ENCODE assay signal across 10 cellular contexts in genomic region chr12:75437564-75437963, GRCh38. TPM values are rescaled to one million over a fixed set of nuclear protein-coding genes. Genes with fewer than 3 reads are reported as not detected.
DNase-seq lines count a peak whose midpoint lies in the region; ATAC-seq and TF ChIP-seq lines count a peak whose summit lies in the region.
"Had no signal": no experiment of that assay in that cellular context is flagged by ENCODE, and none has a peak within 500 bp of the region (broad histone marks: within the 10 kb centered on the region; RNA-seq: fewer than 3 reads in every experiment).

No MANE protein-coding gene starts in this region.

- TF ChIP-seq CTCF in retinal pigment epithelial cell (conservative IDR thresholded peaks at IDR 0.05; ENCODE audit: low read depth, low read length) (peak; percentile 24), stomach (IDR thresholded peaks at IDR 0.05) (no peak)

- H3K27ac ChIP-seq in stomach = no peak overlapping the region
- H3K27ac ChIP-seq: skin epidermis had no signal

- H3K4me3 Mint-ChIP-seq in activated CD4-positive, alpha-beta T cell treated with anti-CD3 and anti-CD28 coated beads for 36 hours = no peak overlapping the region
- no peak overlapping the region for H3K4me3 Mint-ChIP-seq in activated T-helper 1 cell treated with anti-CD3 and anti-CD28 coated beads, Interleukin-12 subunit alpha, Interleukin-12 subunit beta, Interleukin-2, Interleukin-4 antibody, amounts not matched to agents 30 ng/mL and 10 ng/mL and 1 ng/mL, durations not matched to agents 14 hours and 24 hours and 36 hours

- TF ChIP-seq EP300 in stomach (IDR thresholded peaks at IDR 0.05) = no peak

- H3K9me3 Mint-ChIP-seq in activated CD4-positive, alpha-beta T cell treated with anti-CD3 and anti-CD28 coated beads for 36 hours (ENCODE audit: low read depth) = peaks cover 4% of the 10 kb centered on the region
- H3K9me3 Mint-ChIP-seq in activated T-helper 1 cell treated with anti-CD3 and anti-CD28 coated beads, Interleukin-12 subunit alpha, Interleukin-12 subunit beta, Interleukin-2, Interleukin-4 antibody, amounts not matched to agents 30 ng/mL and 10 ng/mL and 1 ng/mL, durations not matched to agents 14 hours and 24 hours and 36 hours = peaks cover 25% of the 10 kb centered on the region

- H3K27me3 ChIP-seq in stomach = no peaks in the 10 kb centered on the region

- no peaks in the 10 kb centered on the region for H3K4me1 ChIP-seq in stomach

- no peaks in the 10 kb centered on the region for H3K36me3 Mint-ChIP-seq in activated CD4-positive, alpha-beta T cell treated with anti-CD3 and anti-CD28 coated beads for 36 hours (ENCODE audit: low read depth)
- peaks cover 3% of the 10 kb centered on the region for H3K36me3 Mint-ChIP-seq in activated T-helper 1 cell treated with anti-CD3 and anti-CD28 coated beads, Interleukin-12 subunit alpha, Interleukin-12 subunit beta, Interleukin-2, Interleukin-4 antibody, amounts not matched to agents 30 ng/mL and 10 ng/mL and 1 ng/mL, durations not matched to agents 14 hours and 24 hours and 36 hours (ENCODE audit: low read depth)

- 53 to 69% (median 63%) methylated on average over 2 of the region's 2 CpGs for WGBS in stomach, 5 donors

- H3K27me3 Mint-ChIP-seq in activated CD4-positive, alpha-beta T cell treated with anti-CD3 and anti-CD28 coated beads for 36 hours = peaks cover 4% of the 10 kb centered on the region
- peaks cover 2% of the 10 kb centered on the region for H3K27me3 Mint-ChIP-seq in activated T-helper 1 cell treated with anti-CD3 and anti-CD28 coated beads, Interleukin-12 subunit alpha, Interleukin-12 subunit beta, Interleukin-2, Interleukin-4 antibody, amounts not matched to agents 30 ng/mL and 10 ng/mL and 1 ng/mL, durations not matched to agents 14 hours and 24 hours and 36 hours (ENCODE audit: insufficient read depth)

- ATAC-seq in activated CD4-positive, alpha-beta T cell treated with anti-CD3 and anti-CD28 coated beads for 36 hours = peak; percentile 72
- no peak for ATAC-seq in GM21737 (IDR thresholded peaks at IDR 0.05; ENCODE audit: unreplicated experiment)

- H3K4me1 Mint-ChIP-seq in activated CD4-positive, alpha-beta T cell treated with anti-CD3 and anti-CD28 coated beads for 36 hours = no peaks in the 10 kb centered on the region
- peaks cover 10% of the 10 kb centered on the region for H3K4me1 Mint-ChIP-seq in activated T-helper 1 cell treated with anti-CD3 and anti-CD28 coated beads, Interleukin-12 subunit alpha, Interleukin-12 subunit beta, Interleukin-2, Interleukin-4 antibody, amounts not matched to agents 30 ng/mL and 10 ng/mL and 1 ng/mL, durations not matched to agents 14 hours and 24 hours and 36 hours (ENCODE audit: low read depth)

- H3K4me3 ChIP-seq in retinal pigment epithelial cell (ENCODE audit: low read length) = no peak overlapping the region
- H3K4me3 ChIP-seq in stomach = no peak overlapping the region
- H3K4me3 ChIP-seq: skin epidermis had no signal

- intact Hi-C loops in activated CD4-positive, alpha-beta T cell treated with anti-CD3 and anti-CD28 coated beads for 36 hours (cut with DNase I, micrococcal nuclease) = loop anchor here in 1 of 2 experiments (5.0 kb wide), 1 partner anchor 70 kb away; no protein-coding TSS in a partner anchor
- intact Hi-C loops in stomach (cut with DNase I; ENCODE audit: low total_unique reads) = no loop called here
- intact Hi-C loops in activated T-helper 1 cell treated with anti-CD3 and anti-CD28 coated beads, Interleukin-12 subunit alpha, Interleukin-12 subunit beta, Interleukin-2, Interleukin-4 antibody, amounts not matched to agents 30 ng/mL and 10 ng/mL and 1 ng/mL, durations not matched to agents 14 hours and 24 hours and 36 hours (cut with micrococcal nuclease) = loop anchor here (2.0 kb wide), 2 partner anchors 43 to 67 kb away; partner anchors contain the start of gene GLIPR1

- in situ Hi-C loops in KBM-7 (cut with MboI; ENCODE audit: low pct_unique_long_range_greater_than_20kb, low sequenced_read_pairs) = no loop called here

- peaks cover 0 to 45% (median 9%) of the 10 kb centered on the region in 4 donors for H3K9me3 ChIP-seq in stomach

- no peak for DNase-seq in activated CD4-positive, alpha-beta T cell treated with anti-CD3 and anti-CD28 coated beads for 36 hours
- no peak for DNase-seq in activated CD4-positive, alpha-beta T cell treated with anti-CD3 and anti-CD28 coated beads, Interleukin-2, amount 50 U/mL, for 48 hours
- DNase-seq in KBM-7 (peak; percentile 69), retinal pigment epithelial cell (ENCODE audit: low read depth) (no peak), stomach (no peak)
- DNase-seq in central memory CD4-positive, alpha-beta T cell = peak; percentile 49
- no peak for DNase-seq in activated T-helper 1 cell treated with anti-CD3 and anti-CD28 coated beads, Interleukin-12 subunit alpha, Interleukin-12 subunit beta, Interleukin-2, Interleukin-4 antibody, amounts not matched to agents 30 ng/mL and 10 ng/mL and 1 ng/mL, durations not matched to agents 14 hours and 24 hours and 36 hours (ENCODE audit: low spot score)

- CTCF ChIA-PET in activated CD4-positive, alpha-beta T cell treated with anti-CD3 and anti-CD28 coated beads for 36 hours (lab: Charles Lee) = interaction anchor here (0.7 to 2.7 kb wide), 11 partner anchors 8 to 112 kb away, joined by 3 to 8 read pairs (median 3); partner anchors contain the start of genes GLIPR1 and GLIPR1L1

- H3K27ac Mint-ChIP-seq in activated CD4-positive, alpha-beta T cell treated with anti-CD3 and anti-CD28 coated beads for 36 hours = no peak overlapping the region
- H3K27ac Mint-ChIP-seq in activated T-helper 1 cell treated with anti-CD3 and anti-CD28 coated beads, Interleukin-12 subunit alpha, Interleukin-12 subunit beta, Interleukin-2, Interleukin-4 antibody, amounts not matched to agents 30 ng/mL and 10 ng/mL and 1 ng/mL, durations not matched to agents 14 hours and 24 hours and 36 hours = no peak overlapping the region

- no peak for TF ChIP-seq POLR2A in stomach (IDR thresholded peaks at IDR 0.05)

- no peaks in the 10 kb centered on the region for H3K36me3 ChIP-seq in stomach

- POLR2A ChIA-PET in activated CD4-positive, alpha-beta T cell treated with anti-CD3 and anti-CD28 coated beads for 36 hours (lab: Charles Lee) = interaction anchor here (0.6 kb wide), 1 partner anchor 52 kb away, joined by 3 read pairs; no protein-coding TSS in a partner anchor

RNA-seq across cellular contexts. Expression of gene GLIPR1, which starts 43.0 kb away (rescaled TPM):
- 1 to 10 TPM; 8.7 to 9.3 TPM for total RNA-seq in activated CD4-positive, alpha-beta T cell treated with anti-CD3 and anti-CD28 coated beads for 36 hours
- total RNA-seq in stomach = 1 to 10 TPM in 4 of 5 donors, under 1 TPM in 1; 0.87 to 9.0 (median 5.4) TPM
- 1 to 10 TPM; 3.2 to 4.6 (median 4.4) TPM for polyA plus RNA-seq in stomach
- total RNA-seq in activated T-helper 1 cell treated with anti-CD3 and anti-CD28 coated beads, Interleukin-12 subunit alpha, Interleukin-12 subunit beta, Interleukin-2, Interleukin-4 antibody, amounts not matched to agents 30 ng/mL and 10 ng/mL and 1 ng/mL, durations not matched to agents 14 hours and 24 hours and 36 hours = 7.3 and 7.6 TPM in 2 replicates

RNA-seq across cellular contexts. Expression of gene GLIPR1L2, which starts 46.7 kb away (rescaled TPM):
- total RNA-seq in activated CD4-positive, alpha-beta T cell treated with anti-CD3 and anti-CD28 coated beads for 36 hours = under 1 TPM; 0.39 to 0.50 TPM
- not detected for total RNA-seq in stomach
- polyA plus RNA-seq in stomach = under 1 TPM; 0.46 to 0.93 (median 0.78) TPM
- total RNA-seq in activated T-helper 1 cell treated with anti-CD3 and anti-CD28 coated beads, Interleukin-12 subunit alpha, Interleukin-12 subunit beta, Interleukin-2, Interleukin-4 antibody, amounts not matched to agents 30 ng/mL and 10 ng/mL and 1 ng/mL, durations not matched to agents 14 hours and 24 hours and 36 hours = not detected in 2 replicates
- total RNA-seq: M059J had no signal

Comparison
In these comparisons a context has a peak if more than half of its experiments do, and no peak if none do; other contexts are left out.
1. DNase-seq: peak in KBM-7 (single experiment) and central memory CD4-positive, alpha-beta T cell (single experiment); none in activated CD4-positive, alpha-beta T cell treated with anti-CD3 and anti-CD28 coated beads for 36 hours (single experiment), activated CD4-positive, alpha-beta T cell treated with anti-CD3 and anti-CD28 coated beads, Interleukin-2, amount 50 U/mL, for 48 hours (0 of 2), retinal pigment epithelial cell (single experiment), stomach (single experiment) and activated T-helper 1 cell treated with anti-CD3 and anti-CD28 coated beads, Interleukin-12 subunit alpha, Interleukin-12 subunit beta, Interleukin-2, Interleukin-4 antibody, amounts not matched to agents 30 ng/mL and 10 ng/mL and 1 ng/mL, durations not matched to agents 14 hours and 24 hours and 36 hours (single experiment).